Comparison of ENCODE assay signal across 14 cellular contexts in genomic region chr10:43392757-43393156, GRCh38. TPM values are rescaled to one million over a fixed set of nuclear protein-coding genes. Genes with fewer than 3 reads are reported as not detected.
DNase-seq lines count a peak whose midpoint lies in the region; ATAC-seq and TF ChIP-seq lines count a peak whose summit lies in the region.
"Had no signal": no experiment of that assay in that cellular context is flagged by ENCODE, and none has a peak within 500 bp of the region (broad histone marks: within the 10 kb centered on the region; RNA-seq: fewer than 3 reads in every experiment).

No MANE protein-coding gene starts in this region.

- TF ChIP-seq CTCF in CD14-positive monocyte (IDR thresholded peaks at IDR 0.05) (no peak), DND-41 (IDR thresholded peaks at IDR 0.05; ENCODE audit: borderline replicate concordance, extremely low read depth, low read length, poor library complexity, severe bottlenecking) (no peak), natural killer cell (IDR thresholded peaks at IDR 0.05) (no peak), mesothelial cell of epicardium (IDR thresholded peaks at IDR 0.05; ENCODE audit: unreplicated experiment) (no peak), mucosa of descending colon (IDR thresholded peaks at IDR 0.05) (no peak)

- intact Hi-C loops in CD14-positive monocyte (cut with micrococcal nuclease): no loop called here
- intact Hi-C loops in natural killer cell (cut with micrococcal nuclease): no loop called here
- intact Hi-C loops in mucosa of descending colon (cut with DNase I, micrococcal nuclease): no loop called here

- no peaks in the 10 kb centered on the region for H3K27me3 ChIP-seq in DND-41 (ENCODE audit: insufficient read depth, low read length, poor library complexity)
- H3K27me3 ChIP-seq: right atrium auricular region had no signal

- H3K36me3 ChIP-seq in DND-41 (ENCODE audit: insufficient read depth, low read length) (peaks cover 88% of the 10 kb centered on the region), mucosa of descending colon (ENCODE audit: low read depth) (peaks cover 9% of the 10 kb centered on the region)

- no peak overlapping the region for H3K4me3 Mint-ChIP-seq in CD14-positive monocyte
- peak overlapping the region; percentile 98 for H3K4me3 Mint-ChIP-seq in activated T-helper 17 cell treated with anti-CD3 and anti-CD28 coated beads, Interleukin-2, amount 50 U/mL, for 72 hours
- no peak overlapping the region for H3K4me3 Mint-ChIP-seq in natural killer cell
- H3K4me3 Mint-ChIP-seq in mesothelial cell of epicardium: no peak overlapping the region

- H3K4me1 Mint-ChIP-seq in CD14-positive monocyte: peaks cover 38% of the 10 kb centered on the region
- peaks cover 37% of the 10 kb centered on the region for H3K4me1 Mint-ChIP-seq in activated T-helper 17 cell treated with anti-CD3 and anti-CD28 coated beads, Interleukin-2, amount 50 U/mL, for 72 hours
- H3K4me1 Mint-ChIP-seq in natural killer cell: peaks cover 75 to 78% of the 10 kb centered on the region in 2 donors
- H3K4me1 Mint-ChIP-seq in mesothelial cell of epicardium: peaks cover 44% of the 10 kb centered on the region

- no peak for ATAC-seq in DND-41 (ENCODE audit: insufficient read depth, low read depth)
- no peak for ATAC-seq in activated T-helper 17 cell treated with anti-CD3 and anti-CD28 coated beads, Interleukin-2, amount 50 U/mL, for 72 hours (replicated peaks)
- no peak for ATAC-seq in natural killer cell
- no peak for ATAC-seq in HG03378 (IDR thresholded peaks at IDR 0.05; ENCODE audit: unreplicated experiment)
- no peak for ATAC-seq in mucosa of descending colon
- ATAC-seq: PC-3 had no signal

- peak overlapping the region; percentile 98 for H3K9ac ChIP-seq in DND-41 (ENCODE audit: low read depth, low read length)

- H3K4me1 ChIP-seq in DND-41 (ENCODE audit: insufficient read depth, low read length) (peaks cover 53% of the 10 kb centered on the region), mucosa of descending colon (ENCODE audit: low read depth) (peaks cover 9% of the 10 kb centered on the region)

- peak overlapping the region; percentile 37; the same call in 1 of the 2 replicates for H3K4me2 ChIP-seq in DND-41 (ENCODE audit: insufficient read depth, low read length)

- H3K27me3 Mint-ChIP-seq in CD14-positive monocyte (ENCODE audit: low read depth in 3 of 3) (peaks cover 0 to 3% (median 0%) of the 10 kb centered on the region in 3 donors), natural killer cell (ENCODE audit: low read depth in 2 of 2) (no peaks in the 10 kb centered on the region), mesothelial cell of epicardium (ENCODE audit: low read depth) (no peaks in the 10 kb centered on the region)
- no peaks in the 10 kb centered on the region for H3K27me3 Mint-ChIP-seq in activated T-helper 17 cell treated with anti-CD3 and anti-CD28 coated beads, Interleukin-2, amount 50 U/mL, for 72 hours

- H3K36me3 Mint-ChIP-seq in CD14-positive monocyte: peaks cover 70 to 81% of the 10 kb centered on the region in 2 donors
- peaks cover 99% of the 10 kb centered on the region for H3K36me3 Mint-ChIP-seq in activated T-helper 17 cell treated with anti-CD3 and anti-CD28 coated beads, Interleukin-2, amount 50 U/mL, for 72 hours (ENCODE audit: low read depth)
- H3K36me3 Mint-ChIP-seq in natural killer cell: peaks cover 26% of the 10 kb centered on the region
- H3K36me3 Mint-ChIP-seq in mesothelial cell of epicardium: peaks cover 33% of the 10 kb centered on the region

- peak overlapping the region; percentile 48 for H3K27ac ChIP-seq in DND-41 (ENCODE audit: low read length)
- H3K27ac ChIP-seq: right atrium auricular region had no signal

- DNase-seq in CD14-positive monocyte (ENCODE audit: low spot score) (no peak), DND-41 (no peak), natural killer cell (no peak), mesothelial cell of epicardium (ENCODE audit: low spot score in 2 of 2, unreplicated experiment in 2 of 2) (no peak), mucosa of descending colon (no peak)
- DNase-seq: COR-L47, H7, PC-3 had no signal

- H3K9me3 Mint-ChIP-seq in CD14-positive monocyte (peaks cover 0 to 2% (median 0%) of the 10 kb centered on the region in 7 donors), natural killer cell (no peaks in the 10 kb centered on the region), mesothelial cell of epicardium (no peaks in the 10 kb centered on the region)
- H3K9me3 Mint-ChIP-seq in activated T-helper 17 cell treated with anti-CD3 and anti-CD28 coated beads, Interleukin-2, amount 50 U/mL, for 72 hours: no peaks in the 10 kb centered on the region

- H3K9me3 ChIP-seq in DND-41 (ENCODE audit: insufficient read depth, low read length, severe bottlenecking) (no peaks in the 10 kb centered on the region), mucosa of descending colon (no peaks in the 10 kb centered on the region)
- H3K9me3 ChIP-seq: right atrium auricular region had no signal

- peak overlapping the region; percentile 80 to 96 (median 91) for H3K27ac Mint-ChIP-seq in CD14-positive monocyte
- peak overlapping the region; percentile 74 for H3K27ac Mint-ChIP-seq in activated T-helper 17 cell treated with anti-CD3 and anti-CD28 coated beads, Interleukin-2, amount 50 U/mL, for 72 hours
- H3K27ac Mint-ChIP-seq in natural killer cell: peak overlapping the region; percentile 98 to 99
- H3K27ac Mint-ChIP-seq in mesothelial cell of epicardium: no peak overlapping the region

- H3K4me3 ChIP-seq in DND-41 (ENCODE audit: low read depth in 1 of 2, low read length in 2 of 2) (no peak overlapping the region), mucosa of descending colon (no peak overlapping the region)
- H3K4me3 ChIP-seq: right atrium auricular region had no signal

- H4K20me1 ChIP-seq in DND-41 (ENCODE audit: insufficient read depth, low read length): peaks cover 84% of the 10 kb centered on the region

- peaks cover 98% of the 10 kb centered on the region for H3K79me2 ChIP-seq in DND-41 (ENCODE audit: insufficient read depth, low read length)

- H2AFZ ChIP-seq in DND-41 (ENCODE audit: low read depth, low read length): no peak overlapping the region

RNA-seq across cellular contexts. Expression of gene HNRNPF, which starts 16.2 kb away (rescaled TPM):
- 100 to 1,000 TPM; 188 to 189 TPM for polyA plus RNA-seq in CD14-positive monocyte
- 100 to 1,000 TPM; 306 to 483 TPM for total RNA-seq in activated T-helper 17 cell treated with anti-CD3 and anti-CD28 coated beads, Interleukin-2, amount 50 U/mL, for 72 hours
- 100 to 1,000 TPM; 122 to 160 (median 125) TPM for total RNA-seq in natural killer cell
- total RNA-seq in mesothelial cell of epicardium: 163 to 169 TPM (median 165 TPM) in 3 replicates
- 100 to 1,000 TPM; 212 to 229 (median 227) TPM for total RNA-seq in mucosa of descending colon

RNA-seq across cellular contexts. Expression of gene FXYD4, which starts 21.3 kb away (rescaled TPM):
- polyA plus RNA-seq in CD14-positive monocyte: not detected
- not detected for total RNA-seq in activated T-helper 17 cell treated with anti-CD3 and anti-CD28 coated beads, Interleukin-2, amount 50 U/mL, for 72 hours
- total RNA-seq in natural killer cell (not detected), mesothelial cell of epicardium (not detected in 3 replicates), mucosa of descending colon (not detected)
- total RNA-seq: aorta, fibroblast of villous mesenchyme, H7, mononuclear cell, PC-3, right atrium auricular region had no signal
- polyA plus RNA-seq: aorta had no signal

RNA-seq across cellular contexts. Expression of gene ZNF487, which starts 44.2 kb away (rescaled TPM):
- polyA plus RNA-seq in CD14-positive monocyte: 10 to 100 TPM in 1 of 2 donors, 1 to 10 TPM in 1; 8.6 to 15.6 TPM
- 1 to 10 TPM; 2.5 to 2.9 TPM for total RNA-seq in activated T-helper 17 cell treated with anti-CD3 and anti-CD28 coated beads, Interleukin-2, amount 50 U/mL, for 72 hours
- total RNA-seq in natural killer cell: 10 to 100 TPM; 19.1 to 30.8 (median 22.8) TPM
- 2.7 to 3.4 TPM (median 2.8 TPM) in 3 replicates for total RNA-seq in mesothelial cell of epicardium
- 1 to 10 TPM; 4.2 to 7.6 (median 7.5) TPM for total RNA-seq in mucosa of descending colon
